Comparison of ENCODE assay signal across 14 cellular contexts in genomic region chr13:97879646-97880297, GRCh38.
DNase-seq lines count a peak whose midpoint lies in the region; ATAC-seq lines count a peak whose summit lies in the region.
"Had no signal": no experiment of that assay in that cellular context is flagged by ENCODE, and none has a peak within 500 bp of the region (broad histone marks: within the 10 kb centered on the region; RNA-seq: fewer than 3 reads in every experiment).

No MANE protein-coding gene starts in this region.

- peak overlapping the region; percentile 98 for H3K27ac ChIP-seq in SJSA1

- no peaks in the 10 kb centered on the region for H3K36me3 ChIP-seq in SJSA1

- no peak for ATAC-seq in GM18498 (IDR thresholded peaks at IDR 0.05; ENCODE audit: unreplicated experiment)
- no peak for ATAC-seq in HG03039 (IDR thresholded peaks at IDR 0.05; ENCODE audit: unreplicated experiment)
- ATAC-seq: activated naive CD8-positive, alpha-beta T cell treated with anti-CD3 and anti-CD28 coated beads, Interleukin-2, amount 50 U/mL, for 24 hours had no signal

- DNase-seq in GM04504 (ENCODE audit: low read depth) (peak; percentile 85), SJSA1 (ENCODE audit: low read depth in 1 of 2, low spot score in 2 of 2) (peak; percentile 66 to 81), fibroblast of gingiva (ENCODE audit: low read depth) (peak; percentile 83), pulmonary artery endothelial cell (ENCODE audit: low read depth, low spot score) (peak; percentile 61), T-helper 1 cell (no peak), SKM-1 treated with dmso at 0.1 percent for 144 hours (lab: John Stamatoyannopoulos, UW; ENCODE audit: unreplicated experiment) (no peak)
- DNase-seq: activated CD4-positive, alpha-beta T cell treated with anti-CD3 and anti-CD28 coated beads for 1 hour; activated naive CD8-positive, alpha-beta T cell treated with anti-CD3 and anti-CD28 coated beads, Interleukin-2, amount 50 U/mL, for 24 hours; naive B cell; NCI-H187; OCI-M1; stimulated activated CD4-positive, alpha-beta T cell treated with anti-CD3 and anti-CD28 coated beads, Interleukin-2, amount 100 ng/mL, for 24 hours had no signal

- peaks cover 37% of the 10 kb centered on the region for H3K4me1 ChIP-seq in SJSA1 (replicated peaks)

- H3K4me3 ChIP-seq in SJSA1 = no peak overlapping the region

- H3K27me3 ChIP-seq in SJSA1 (replicated peaks) = no peaks in the 10 kb centered on the region

- no peaks in the 10 kb centered on the region for H3K9me3 ChIP-seq in SJSA1 (replicated peaks)

Comparison
In these comparisons a context has a peak if more than half of its experiments do, and no peak if none do; other contexts are left out.
1. DNase-seq: peak in GM04504 (single experiment), SJSA1 (2 of 2), fibroblast of gingiva (single experiment) and pulmonary artery endothelial cell (single experiment); none in T-helper 1 cell (0 of 5) and SKM-1 treated with dmso at 0.1 percent for 144 hours (single experiment).